ENCODE assay signal across 18 cellular contexts in the genomic region with DNA sequence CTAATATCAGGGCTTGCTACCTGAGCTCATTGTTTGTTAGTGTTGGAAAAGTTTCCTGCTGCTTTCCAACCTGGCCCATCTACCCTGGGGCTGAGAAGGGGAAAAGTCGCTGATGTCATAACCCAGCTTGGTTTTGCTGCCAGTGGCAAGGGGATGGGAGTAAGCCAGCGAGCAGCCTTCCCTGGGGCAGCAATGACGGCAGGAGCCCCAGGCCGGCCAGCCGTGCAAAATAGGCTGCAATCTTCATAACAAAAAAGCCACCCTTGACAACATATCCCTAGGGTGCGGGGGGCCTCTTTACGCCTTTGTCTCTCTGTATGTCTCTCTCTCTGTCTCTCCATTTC. TPM values are rescaled to one million over a fixed set of nuclear protein-coding genes. Genes with fewer than 3 reads are reported as not detected.
A peak's percentile ranks its signal among the peaks of the same experiment; 100 is the strongest.
DNase-seq lines count a peak whose midpoint lies in the region; ATAC-seq, FAIRE-seq and TF ChIP-seq lines count a peak whose summit lies in the region.
"Had no signal": no experiment of that assay in that cellular context is flagged by ENCODE, and none has a peak within 500 bp of the region (broad histone marks: within the 10 kb centered on the region; RNA-seq: fewer than 3 reads in every experiment).

No MANE protein-coding gene starts in this region.

- no peak overlapping the region for H3K14ac ChIP-seq in H1 (ENCODE audit: insufficient read length)

- POLR2A ChIA-PET in Caco-2 (lab: Charles Lee) (interaction anchor here (0.7 to 2.0 kb wide), 4 partner anchors 8 to 33 kb away, joined by 3 to 21 read pairs (median 6); no protein-coding TSS in a partner anchor), H1 (lab: Charles Lee; ENCODE audit: partially characterized antibody) (interaction anchor here (0.6 to 11.1 kb wide), 9 partner anchors 11 to 450 kb away, joined by 3 to 125 read pairs (median 5); no protein-coding TSS in a partner anchor)

- no peak for ATAC-seq in GM19328 (IDR thresholded peaks at IDR 0.05; ENCODE audit: unreplicated experiment)
- ATAC-seq in GM19351 (IDR thresholded peaks at IDR 0.05; ENCODE audit: unreplicated experiment), result no peak
- ATAC-seq: activated T-cell treated with anti-CD3 and anti-CD28 coated beads, Interleukin-2, amount 50 U/mL, for 72 hours; stimulated activated naive CD8-positive, alpha-beta T cell treated with anti-CD3 and anti-CD28 coated beads, Interleukin-15, Interleukin-2, amounts not matched to agents 100 U/mL and 50 U/mL, for 24 hours; T-helper 17 cell had no signal

- H2AFZ ChIP-seq in H1 (ENCODE audit: low read length), result peak overlapping the region; percentile 75; the same call in 1 of the 2 replicates

- H4K8ac ChIP-seq in H1 (ENCODE audit: extremely low read depth, insufficient read depth, low read length), result no peak overlapping the region

- H2BK20ac ChIP-seq in H1 (ENCODE audit: low read length), result peak overlapping the region; percentile 99

- H4K91ac ChIP-seq in H1 (replicated peaks; ENCODE audit: insufficient read length, low read length), result peak overlapping the region; percentile 41

- H3K27ac Mint-ChIP-seq in Caco-2 (ENCODE audit: unreplicated experiment) (peak overlapping the region; percentile 79), nephron progenitor cell (peak overlapping the region; percentile 87)
- H3K27ac Mint-ChIP-seq: activated T-cell treated with anti-CD3 and anti-CD28 coated beads, Interleukin-2, amount 50 U/mL, for 72 hours; T-helper 17 cell had no signal

- H3K9me3 ChIP-seq in Caco-2 (no peaks in the 10 kb centered on the region), H1 (ENCODE audit: insufficient read depth in 2 of 2, low read depth in 1 of 2, low read length in 1 of 2) (no peaks in the 10 kb centered on the region)
- H3K9me3 ChIP-seq: right atrium auricular region had no signal

- H3K4me3 Mint-ChIP-seq in Caco-2 (ENCODE audit: unreplicated experiment) (peak overlapping the region; percentile 54), nephron progenitor cell (peak overlapping the region; percentile 44)
- H3K4me3 Mint-ChIP-seq: activated T-cell treated with anti-CD3 and anti-CD28 coated beads, Interleukin-2, amount 50 U/mL, for 72 hours; T-helper 17 cell had no signal

- H2BK5ac ChIP-seq in H1 (ENCODE audit: low read depth, low read length), result peak overlapping the region; percentile 82; the same call in 1 of the 2 replicates

- H3K4me1 Mint-ChIP-seq in Caco-2 (ENCODE audit: low read depth, unreplicated experiment) (peaks cover 24% of the 10 kb centered on the region), nephron progenitor cell (peaks cover 79% of the 10 kb centered on the region)

- H3K18ac ChIP-seq in H1 (ENCODE audit: extremely low read depth, low read length), result peak overlapping the region; percentile 96

- H2BK12ac ChIP-seq in H1 (ENCODE audit: low read depth, low read length), result peak overlapping the region; percentile 89

- H2BK15ac ChIP-seq in H1 (ENCODE audit: low read length), result no peak overlapping the region; the same call in 1 of the 2 replicates

- CTCF ChIA-PET in Caco-2 (lab: Charles Lee), result interaction anchor here (1.0 to 2.2 kb wide), 6 partner anchors 10 to 36 kb away, joined by 3 to 5 read pairs (median 4); no protein-coding TSS in a partner anchor
- CTCF ChIA-PET in H1 (lab: Charles Lee; ENCODE audit: partially characterized antibody), result interaction anchor here (0.8 to 1.8 kb wide), 6 partner anchors 17 to 160 kb away, joined by 4 to 6 read pairs (median 4); no protein-coding TSS in a partner anchor

- 3% methylated on average over 7 of the region's 7 CpGs; no CpG with 5 or more reads in 1 of the 2 experiments for WGBS in H1 (ENCODE audit: extremely low coverage in 1 of 2, insufficient coverage in 1 of 2, insufficient read length in 1 of 2, insufficient replicate concordance in 2 of 2, low coverage in 1 of 2, low lambda C conversion rate in 2 of 2, missing lambda C conversion rate in 1 of 2), 2 experiments

- no peak for TF ChIP-seq RAD21 in H1 (IDR thresholded peaks at IDR 0.05 in 1 of 2, conservative IDR thresholded peaks at IDR 0.05 in 1 of 2; ENCODE audit: low read depth in 2 of 2, low read length in 2 of 2)

- DNase-seq in Caco-2, result no peak
- DNase-seq in M059J (ENCODE audit: low read depth), result peak; percentile 49
- no peak for DNase-seq in H1 (ENCODE audit: low read depth in 1 of 2, low spot score in 2 of 2)
- DNase-seq in nephron progenitor cell, result peak; percentile 27
- no peak for DNase-seq in NCI-H1436 (lab: John Stamatoyannopoulos, UW)
- no peak for DNase-seq in NCI-H1436 treated with DMSO at 0.1 percent for 48 hours (lab: John Stamatoyannopoulos, UW)
- DNase-seq: activated CD4-positive, alpha-beta T cell treated with anti-CD3 and anti-CD28 coated beads, Interleukin-2, amount 50 U/mL, for 1 hour; activated T-cell treated with anti-CD3 and anti-CD28 coated beads, Interleukin-2, amount 50 U/mL, for 72 hours; dermis blood vessel endothelial cell; GF-D8; GOT3; RPMI8226; stimulated activated naive CD8-positive, alpha-beta T cell treated with anti-CD3 and anti-CD28 coated beads, Interleukin-15, Interleukin-2, amounts not matched to agents 100 U/mL and 50 U/mL, for 24 hours; T-helper 17 cell had no signal

- H3K23ac ChIP-seq in H1 (ENCODE audit: insufficient read length), result no peak overlapping the region

- FAIRE-seq in H1 (lab: Jason Lieb, UNC), result no peak
- FAIRE-seq: GM19239 had no signal

- H4K5ac ChIP-seq in H1 (ENCODE audit: insufficient read length, low read depth, low read length), result peak overlapping the region; percentile 57

- H2AK5ac ChIP-seq in H1 (ENCODE audit: low read depth, low read length), result no peak overlapping the region; the same call in 1 of the 2 replicates

- TF ChIP-seq EP300 in H1 (IDR thresholded peaks at IDR 0.05; ENCODE audit: borderline replicate concordance in 1 of 2, low read depth in 2 of 2, low read length in 2 of 2), result no peak

- no peak for TF ChIP-seq POLR2A in H1 (IDR thresholded peaks at IDR 0.05; ENCODE audit: control extremely low read depth in 1 of 2, low read depth in 2 of 2, low read length in 2 of 2)

- 0 out of 2 replicates have a peak overlapping the region, but pooled peaks have one; percentile 55 for H3K27ac ChIP-seq in H1 (ENCODE audit: low read depth, low read length)
- H3K27ac ChIP-seq: right atrium auricular region had no signal

- no peaks in the 10 kb centered on the region for H3K9me3 Mint-ChIP-seq in Caco-2 (ENCODE audit: unreplicated experiment)
- no peaks in the 10 kb centered on the region for H3K9me3 Mint-ChIP-seq in nephron progenitor cell
- H3K9me3 Mint-ChIP-seq: activated T-cell treated with anti-CD3 and anti-CD28 coated beads, Interleukin-2, amount 50 U/mL, for 72 hours had no signal

- H3K4me1 ChIP-seq in Caco-2, result peaks cover 46% of the 10 kb centered on the region
- peaks cover 16 to 53% (median 34%) of the 10 kb centered on the region in 4 experiments for H3K4me1 ChIP-seq in H1 (replicated peaks in 1 of 4; ENCODE audit: control insufficient read depth in 3 of 4, insufficient read depth in 4 of 4, low read length in 3 of 4)

- no peak overlapping the region for H3K4me3 ChIP-seq in Caco-2 (ENCODE audit: low read depth, low read length)
- H3K4me3 ChIP-seq in H1 (ENCODE audit: extremely low read depth in 1 of 4, insufficient read depth in 2 of 4, low read depth in 3 of 4, low read length in 4 of 4), result peak overlapping the region; percentile 2 to 44 (median 11); a peak in 4 of 8 replicates
- H3K4me3 ChIP-seq: right atrium auricular region had no signal

- no TSS peak for BruUV-seq in Caco-2 (replicated peaks; lab: Mats Ljungman, UMichigan)

- H3K27me3 ChIP-seq in Caco-2 (replicated peaks; ENCODE audit: control insufficient read depth, insufficient read depth, low read length) (no peaks in the 10 kb centered on the region), H1 (replicated peaks in 1 of 4; ENCODE audit: control insufficient read depth in 3 of 4, extremely low read depth in 1 of 4, insufficient read depth in 3 of 4, low read length in 3 of 4) (no peaks in the 10 kb centered on the region)
- H3K27me3 ChIP-seq: right atrium auricular region had no signal

- no peak overlapping the region for H3K56ac ChIP-seq in H1 (replicated peaks; ENCODE audit: insufficient read length, low read depth, low read length)

- H3K79me1 ChIP-seq in H1 (ENCODE audit: low read depth, low read length), result no peaks in the 10 kb centered on the region

- no peak overlapping the region for H2BK120ac ChIP-seq in H1 (replicated peaks; ENCODE audit: low read depth, low read length)

- TF ChIP-seq CTCF in Caco-2 (IDR thresholded peaks at IDR 0.05; ENCODE audit: insufficient read depth in 1 of 2, low read depth in 1 of 2, low read length in 1 of 2, severe bottlenecking in 1 of 2, unreplicated experiment in 1 of 2), result no peak
- TF ChIP-seq CTCF in H1 (IDR thresholded peaks at IDR 0.05; ENCODE audit: control extremely low read depth in 1 of 3, insufficient read depth in 1 of 3, low read depth in 1 of 3, low read length in 3 of 3), result no peak
- TF ChIP-seq CTCF in nephron progenitor cell (IDR thresholded peaks at IDR 0.05), result no peak

- H3K23me2 ChIP-seq in H1 (ENCODE audit: low read depth, low read length), result no peaks in the 10 kb centered on the region; the same call in 1 of the 2 replicates

- no peaks in the 10 kb centered on the region for H3K27me3 Mint-ChIP-seq in Caco-2 (ENCODE audit: insufficient read depth, unreplicated experiment)
- H3K27me3 Mint-ChIP-seq in nephron progenitor cell (ENCODE audit: low read depth, poor library complexity), result peaks cover 4% of the 10 kb centered on the region

- peak overlapping the region; percentile 62 to 91 for H3K4me2 ChIP-seq in H1 (ENCODE audit: insufficient read depth in 1 of 2, low read depth in 2 of 2, low read length in 2 of 2)

- H3K36me3 Mint-ChIP-seq in Caco-2 (ENCODE audit: insufficient read depth, unreplicated experiment), result no peaks in the 10 kb centered on the region
- no peaks in the 10 kb centered on the region for H3K36me3 Mint-ChIP-seq in nephron progenitor cell (ENCODE audit: low read depth)

- no peak overlapping the region; a peak in 1 of 7 replicates for H3K9ac ChIP-seq in H1 (replicated peaks in 1 of 4; ENCODE audit: extremely low read depth in 1 of 4, low read depth in 3 of 4, low read length in 3 of 4)

- no peaks in the 10 kb centered on the region for H3K79me2 ChIP-seq in H1 (ENCODE audit: control insufficient read depth in 1 of 2, insufficient read depth in 2 of 2, low read length in 2 of 2)

- intact Hi-C loops in Caco-2 (cut with micrococcal nuclease; ENCODE audit: unreplicated experiment), result loop anchor here (1.0 to 2.0 kb wide), 3 partner anchors 17 to 35 kb away; no protein-coding TSS in a partner anchor

- H3K36me3 ChIP-seq in Caco-2 (ENCODE audit: control insufficient read depth, insufficient read depth, low read length), result no peaks in the 10 kb centered on the region
- no peaks in the 10 kb centered on the region for H3K36me3 ChIP-seq in H1 (ENCODE audit: control insufficient read depth in 2 of 4, insufficient read depth in 4 of 4, low read length in 3 of 4)
- H3K36me3 ChIP-seq: right atrium auricular region had no signal

- H3K4ac ChIP-seq in H1 (replicated peaks; ENCODE audit: insufficient read length, low read depth, low read length), result peak overlapping the region; percentile 55

- no peaks in the 10 kb centered on the region for H4K20me1 ChIP-seq in H1 (replicated peaks in 1 of 2; ENCODE audit: control insufficient read depth in 1 of 2, insufficient read depth in 2 of 2, low read length in 2 of 2)

RNA-seq across cellular contexts. Expression of gene SERP2, which starts 30.1 kb away (rescaled TPM):
- not detected in 2 replicates for total RNA-seq in Caco-2 (2022)
- total RNA-seq in M059J (2014; rRNA removed; shearing (Covaris generic)), result 5.8 TPM in 2 replicates
- total RNA-seq in H1 (2021; fragmentation: NEBNext Ultra II Directional; extraction: Animal tissue kit (Norgen Biotek cat#: 25700)), result 1.7 and 2.0 TPM in 2 replicates
- 2.1 and 2.3 TPM in 2 replicates for polyA plus RNA-seq in H1 (2011; rRNA removed)
- 2.4 TPM for polyA plus RNA-seq in H1 (2011; cell fraction: cytosol; rRNA removed)
- polyA plus RNA-seq in H1 (2011; cell fraction: nucleus; rRNA removed), result 2.1 TPM
- 1.5 to 3.2 TPM (median 2.6 TPM) in 4 replicates for polyA plus RNA-seq in H1 (2012, experiment 1 of 2)
- 3.5 TPM for polyA plus RNA-seq in H1 (2012, experiment 2 of 2)
- polyA plus RNA-seq in H1 (2013, experiment 1 of 2), result 1.3 TPM
- polyA plus RNA-seq in H1 (2013, experiment 2 of 2), result 2.0 TPM
- 0.54 and 2.7 TPM in 2 replicates for polyA minus RNA-seq in H1 (2011; rRNA and poly(A)+ RNA removed)
- polyA minus RNA-seq in H1 (2011; cell fraction: cytosol; rRNA and poly(A)+ RNA removed), result 2.6 TPM
- 1.5 TPM for polyA minus RNA-seq in H1 (2011; cell fraction: nucleus; rRNA and poly(A)+ RNA removed)
- total RNA-seq: T-helper 17 cell had no signal

Comparison
In these comparisons a context has a peak if more than half of its experiments do, and no peak if none do; other contexts are left out.
1. DNase-seq: peak in M059J (single experiment) and nephron progenitor cell (single experiment); none in Caco-2 (0 of 2), H1 (0 of 2), NCI-H1436 (single experiment) and NCI-H1436 treated with DMSO at 0.1 percent for 48 hours (single experiment).